ENCODE assay signal across 10 cellular contexts in genomic region chr19:12137541-12137940, GRCh38. TPM values are rescaled to one million over a fixed set of nuclear protein-coding genes. Genes with fewer than 3 reads are reported as not detected.
DNase-seq lines count a peak whose midpoint lies in the region; ATAC-seq and TF ChIP-seq lines count a peak whose summit lies in the region.
"Had no signal": no experiment of that assay in that cellular context is flagged by ENCODE, and none has a peak within 500 bp of the region (broad histone marks: within the 10 kb centered on the region; RNA-seq: fewer than 3 reads in every experiment).

No MANE protein-coding gene starts in this region.

- TF ChIP-seq POLR2A in vagina (IDR thresholded peaks at IDR 0.05) = no peak

- intact Hi-C loops in lower lobe of right lung (cut with DNase I) (no loop called here), vagina (cut with DNase I) (loop anchor here (10.0 kb wide), 1 partner anchor 173 kb away; the partner anchor contains the start of gene ZNF763)

- ATAC-seq in GM23338 (no peak), lower lobe of right lung (no peak), HG03175 (IDR thresholded peaks at IDR 0.05; ENCODE audit: unreplicated experiment) (no peak)

- H3K9me3 ChIP-seq in CD8-positive, alpha-beta memory T cell (ENCODE audit: low read length) = peaks cover 14% of the 10 kb centered on the region
- H3K9me3 ChIP-seq in lower lobe of right lung (peaks cover 20% of the 10 kb centered on the region), vagina (peaks cover 20% of the 10 kb centered on the region)
- H3K9me3 ChIP-seq in effector memory CD4-positive, alpha-beta T cell (ENCODE audit: control insufficient read depth, low read length) = peaks cover 5% of the 10 kb centered on the region

- H3K27me3 Mint-ChIP-seq in CD8-positive, alpha-beta memory T cell = no peaks in the 10 kb centered on the region
- peaks cover 23% of the 10 kb centered on the region for H3K27me3 Mint-ChIP-seq in GM23338 (ENCODE audit: insufficient read depth, low read depth, poor library complexity)

- DNase-seq in CD8-positive, alpha-beta memory T cell = peak in 3 of 5 donors; percentile 26 to 61 (median 35)
- DNase-seq in GM23338 (ENCODE audit: low spot score) (peak; percentile 73), lower lobe of right lung (no peak), COLO829 (ENCODE audit: low spot score) (no peak), vagina (ENCODE audit: extremely low spot score in 2 of 2) (no peak)
- peak; percentile 33 to 42 for DNase-seq in activated CD4-positive, alpha-beta T cell treated with anti-CD3 and anti-CD28 coated beads, Interleukin-2, amount 50 U/mL, for 48 hours
- DNase-seq in effector memory CD4-positive, alpha-beta T cell = no peak
- DNase-seq: amygdala had no signal

- H3K4me2 ChIP-seq in GM23338 = no peak overlapping the region

- TF ChIP-seq CTCF in GM23338 (conservative IDR thresholded peaks at IDR 0.05; ENCODE audit: low read depth in 2 of 2) (peak; percentile 65 to 91), lower lobe of right lung (IDR thresholded peaks at IDR 0.05) (peak; percentile 23), vagina (IDR thresholded peaks at IDR 0.05) (no peak)

- H3K4me1 Mint-ChIP-seq in CD8-positive, alpha-beta memory T cell = peaks cover 33 to 41% (median 40%) of the 10 kb centered on the region in 3 donors
- peaks cover 21% of the 10 kb centered on the region for H3K4me1 Mint-ChIP-seq in GM23338

- peaks cover 8 to 38% (median 19%) of the 10 kb centered on the region in 5 donors for H3K9me3 Mint-ChIP-seq in CD8-positive, alpha-beta memory T cell
- H3K9me3 Mint-ChIP-seq in GM23338 = peaks cover 54% of the 10 kb centered on the region

- no peaks in the 10 kb centered on the region for H3K9me2 ChIP-seq in GM23338 (ENCODE audit: insufficient read depth)

- CTCF ChIA-PET in CD8-positive, alpha-beta memory T cell (lab: Charles Lee) = interaction anchor here (1.1 to 5.4 kb wide), 5 partner anchors 78 to 339 kb away, joined by 3 to 43 read pairs (median 7); partner anchors contain the start of gene ZNF491

- POLR2A ChIA-PET in CD8-positive, alpha-beta memory T cell (lab: Charles Lee) = interaction anchor here (0.7 kb wide), 1 partner anchor 213 kb away, joined by 3 read pairs; the partner anchor contains the start of gene ZNF700

- no peaks in the 10 kb centered on the region for H3K27me3 ChIP-seq in CD8-positive, alpha-beta memory T cell (ENCODE audit: insufficient read depth, low read length, poor library complexity, severe bottlenecking)
- H3K27me3 ChIP-seq in GM23338 (ENCODE audit: insufficient read depth) (no peaks in the 10 kb centered on the region), lower lobe of right lung (ENCODE audit: low read depth) (no peaks in the 10 kb centered on the region), vagina (no peaks in the 10 kb centered on the region)
- no peaks in the 10 kb centered on the region for H3K27me3 ChIP-seq in effector memory CD4-positive, alpha-beta T cell (replicated peaks; ENCODE audit: control insufficient read depth, insufficient read depth, low read length, poor library complexity, severe bottlenecking)

- no peak overlapping the region for H2AFZ ChIP-seq in GM23338

- H4K20me1 ChIP-seq in GM23338 (replicated peaks; ENCODE audit: insufficient read depth) = peaks cover 6% of the 10 kb centered on the region; the same call in 1 of the 2 replicates

- no peak overlapping the region for H3K4me3 ChIP-seq in CD8-positive, alpha-beta memory T cell (ENCODE audit: low read length)
- no peak overlapping the region for H3K4me3 ChIP-seq in GM23338
- no peak overlapping the region for H3K4me3 ChIP-seq in lower lobe of right lung
- H3K4me3 ChIP-seq in vagina = no peak overlapping the region
- H3K4me3 ChIP-seq in effector memory CD4-positive, alpha-beta T cell (ENCODE audit: insufficient read depth, low read depth, low read length, poor library complexity, severe bottlenecking) = no peak overlapping the region

- H3K27ac Mint-ChIP-seq in CD8-positive, alpha-beta memory T cell = peak overlapping the region in 5 of 8 donors; percentile 16 to 92 (median 70)
- H3K27ac Mint-ChIP-seq in GM23338 = no peak overlapping the region

- peaks cover 29% of the 10 kb centered on the region for H3K79me2 ChIP-seq in GM23338 (replicated peaks; ENCODE audit: insufficient read depth)

- H3F3A ChIP-seq in GM23338 (replicated peaks; ENCODE audit: low read depth) = 0 out of 2 replicates have a peak, but pooled peaks cover 7% of the 10 kb centered on the region

- peaks cover 30 to 46% (median 44%) of the 10 kb centered on the region in 3 donors for H3K36me3 Mint-ChIP-seq in CD8-positive, alpha-beta memory T cell
- peaks cover 80% of the 10 kb centered on the region for H3K36me3 Mint-ChIP-seq in GM23338 (ENCODE audit: low read depth)

- peak overlapping the region in 6 of 7 donors; percentile 13 to 87 (median 54) for H3K4me3 Mint-ChIP-seq in CD8-positive, alpha-beta memory T cell
- peak overlapping the region; percentile 11; the same call in 2 of the 3 replicates for H3K4me3 Mint-ChIP-seq in GM23338

- H3K4me1 ChIP-seq in CD8-positive, alpha-beta memory T cell (ENCODE audit: insufficient read depth, low read length) = peaks cover 22% of the 10 kb centered on the region
- H3K4me1 ChIP-seq in GM23338 (ENCODE audit: insufficient read depth) (peaks cover 21% of the 10 kb centered on the region), lower lobe of right lung (peaks cover 20% of the 10 kb centered on the region), vagina (peaks cover 19% of the 10 kb centered on the region)
- H3K4me1 ChIP-seq in effector memory CD4-positive, alpha-beta T cell (ENCODE audit: control insufficient read depth, insufficient read depth, low read length, poor library complexity, severe bottlenecking) = peaks cover 17% of the 10 kb centered on the region

- H3K36me3 ChIP-seq in CD8-positive, alpha-beta memory T cell (ENCODE audit: insufficient read depth, low read length) = peaks cover 24% of the 10 kb centered on the region
- peaks cover 51% of the 10 kb centered on the region for H3K36me3 ChIP-seq in GM23338 (ENCODE audit: insufficient read depth)
- peaks cover 45% of the 10 kb centered on the region for H3K36me3 ChIP-seq in lower lobe of right lung
- peaks cover 7 to 39% of the 10 kb centered on the region in 2 donors for H3K36me3 ChIP-seq in vagina
- H3K36me3 ChIP-seq in effector memory CD4-positive, alpha-beta T cell (ENCODE audit: control insufficient read depth, insufficient read depth, low read length) = peaks cover 33% of the 10 kb centered on the region

- no peak overlapping the region for H3K27ac ChIP-seq in CD8-positive, alpha-beta memory T cell (ENCODE audit: low read depth, low read length)
- H3K27ac ChIP-seq in GM23338 (ENCODE audit: low read depth) = no peak overlapping the region
- H3K27ac ChIP-seq in lower lobe of right lung = no peak overlapping the region
- H3K27ac ChIP-seq in vagina = no peak overlapping the region
- H3K27ac ChIP-seq in effector memory CD4-positive, alpha-beta T cell (ENCODE audit: insufficient read depth, low read length, poor library complexity, severe bottlenecking) = no peak overlapping the region
- H3K27ac ChIP-seq: RWPE1 had no signal

TF ChIP-seq in GM23338, 12 proteins besides CTCF, POLR2A, EP300 and RAD21 (continues in another document):
- TF ChIP-seq ZNF331 (CRISPR knock-in tag; IDR thresholded peaks at IDR 0.05; ENCODE audit: low read depth) (no peak), ZNF114 (CRISPR knock-in tag; IDR thresholded peaks at IDR 0.05) (no peak), EZH2phosphoT487 (IDR thresholded peaks at IDR 0.05; ENCODE audit: unreplicated experiment) (no peak)

RNA-seq across cellular contexts. Expression of gene ZNF20, which starts 2.6 kb away (rescaled TPM):
- 1 to 10 TPM; 2.5 to 3.7 TPM for total RNA-seq in CD8-positive, alpha-beta memory T cell
- polyA plus RNA-seq in CD8-positive, alpha-beta memory T cell = 3.0 TPM
- 7.5 and 15.7 TPM in 2 replicates for total RNA-seq in GM23338 (2014; rRNA removed; shearing (Covaris generic))
- polyA plus RNA-seq in GM23338 (2016; fragmentation: Nextera tagmentation; extraction: Ambion mirVana) = 3.6 and 4.1 TPM in 2 replicates
- total RNA-seq in lower lobe of right lung (6.6 TPM), vagina (1.5 TPM)

RNA-seq across cellular contexts. Expression of gene ZNF625, which starts 19.0 kb away (rescaled TPM):
- 1 to 10 TPM; 3.3 to 3.8 TPM for total RNA-seq in CD8-positive, alpha-beta memory T cell
- polyA plus RNA-seq in CD8-positive, alpha-beta memory T cell = 0.39 TPM
- total RNA-seq in GM23338 (2014; rRNA removed; shearing (Covaris generic)) = 18.6 and 28.2 TPM in 2 replicates
- polyA plus RNA-seq in GM23338 (2016; fragmentation: Nextera tagmentation; extraction: Ambion mirVana) = 7.4 and 12.9 TPM in 2 replicates
- total RNA-seq in lower lobe of right lung (8.4 TPM), vagina (6.6 TPM)

RNA-seq across cellular contexts. Expression of gene ZNF136, which starts 25.4 kb away (rescaled TPM):
- 10 to 100 TPM; 13.0 to 16.0 TPM for total RNA-seq in CD8-positive, alpha-beta memory T cell
- polyA plus RNA-seq in CD8-positive, alpha-beta memory T cell = 17.4 TPM
- total RNA-seq in GM23338 (2014; rRNA removed; shearing (Covaris generic)) = 6.7 and 7.1 TPM in 2 replicates
- 3.9 and 5.6 TPM in 2 replicates for polyA plus RNA-seq in GM23338 (2016; fragmentation: Nextera tagmentation; extraction: Ambion mirVana)
- total RNA-seq in lower lobe of right lung = 14.9 TPM
- total RNA-seq in vagina = 8.1 TPM

Comparison
In these comparisons a context has a peak if more than half of its experiments do, and no peak if none do; other contexts are left out.
1. DNase-seq: peak in CD8-positive, alpha-beta memory T cell (3 of 5), GM23338 (single experiment) and activated CD4-positive, alpha-beta T cell treated with anti-CD3 and anti-CD28 coated beads, Interleukin-2, amount 50 U/mL, for 48 hours (2 of 2); none in lower lobe of right lung (single experiment), COLO829 (single experiment), vagina (0 of 2) and effector memory CD4-positive, alpha-beta T cell (0 of 3).
2. CTCF ChIP-seq: peak in GM23338 (2 of 2) and lower lobe of right lung (single experiment); none in vagina (0 of 3).